Comparison of ENCODE assay signal across 14 cellular contexts in the genomic region with DNA sequence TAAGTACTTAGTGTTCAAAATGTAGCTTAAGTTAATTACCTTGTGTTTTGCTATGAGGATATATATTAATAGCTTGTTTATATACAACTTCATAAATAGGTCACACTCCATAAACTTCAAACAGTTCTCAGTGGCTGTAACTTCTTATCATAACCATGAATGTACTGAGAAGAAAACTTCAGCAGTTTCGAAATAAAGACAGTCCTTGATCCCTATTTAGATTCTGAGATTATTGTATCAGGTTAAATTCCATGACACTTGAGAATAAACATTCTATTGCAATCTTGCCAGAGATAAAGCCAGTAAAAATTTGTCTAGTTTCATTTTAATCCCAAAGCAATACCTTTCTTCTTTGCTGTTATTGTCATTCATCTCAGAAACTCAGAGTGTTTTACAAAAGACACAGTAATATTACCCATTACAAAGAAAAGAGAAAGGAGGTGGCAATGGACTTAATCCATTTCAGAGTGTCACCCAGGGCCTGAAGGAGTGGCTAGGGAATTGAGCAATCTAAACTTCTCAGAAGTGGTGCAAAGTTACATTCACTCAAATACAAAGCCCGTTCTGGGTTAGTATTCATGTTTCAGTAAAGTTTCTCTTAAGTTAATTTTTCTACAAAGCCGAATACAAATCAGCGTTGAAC.
DNase-seq lines count a peak whose midpoint lies in the region; ATAC-seq and TF ChIP-seq lines count a peak whose summit lies in the region.
"Had no signal": no experiment of that assay in that cellular context is flagged by ENCODE, and none has a peak within 500 bp of the region (broad histone marks: within the 10 kb centered on the region; RNA-seq: fewer than 3 reads in every experiment).

No MANE protein-coding gene starts in this region.

- TF ChIP-seq EP300 in SK-N-SH (IDR thresholded peaks at IDR 0.05; ENCODE audit: borderline replicate concordance in 1 of 2, low read depth in 1 of 2, low read length in 1 of 2), result no peak

- POLR2A ChIA-PET in SK-N-SH (lab: Yijun Ruan, JAX), result no interaction called here

- TF ChIP-seq CTCF in heart right ventricle (IDR thresholded peaks at IDR 0.05) (no peak), SK-N-SH (IDR thresholded peaks at IDR 0.05) (no peak), foreskin fibroblast (IDR thresholded peaks at IDR 0.05; ENCODE audit: low read depth, low read length) (no peak)

- no peak overlapping the region for H3K27ac ChIP-seq in right cardiac atrium (ENCODE audit: low read length)
- no peak overlapping the region for H3K27ac ChIP-seq in heart right ventricle
- H3K27ac ChIP-seq in SK-N-SH (ENCODE audit: low read depth in 2 of 2, low read length in 1 of 2), result no peak overlapping the region
- H3K27ac ChIP-seq: RWPE1, uterus had no signal

- no peaks in the 10 kb centered on the region for H3K9me2 ChIP-seq in SK-N-SH

- no peaks in the 10 kb centered on the region for H3K36me3 ChIP-seq in heart right ventricle
- H3K36me3 ChIP-seq in SK-N-SH (replicated peaks in 1 of 2; ENCODE audit: control insufficient read depth in 1 of 2, insufficient read depth in 2 of 2, low read length in 1 of 2), result no peaks in the 10 kb centered on the region
- H3K36me3 ChIP-seq: uterus had no signal

- H3K27me3 ChIP-seq in right cardiac atrium (ENCODE audit: control insufficient read depth, insufficient read depth) (no peaks in the 10 kb centered on the region), heart right ventricle (no peaks in the 10 kb centered on the region), SK-N-SH (ENCODE audit: insufficient read depth) (no peaks in the 10 kb centered on the region)
- H3K27me3 ChIP-seq: uterus had no signal

- peak; percentile 44 to 64 for ATAC-seq in right cardiac atrium
- ATAC-seq in heart right ventricle, result no peak
- no peak for ATAC-seq in GM19324 (IDR thresholded peaks at IDR 0.05; ENCODE audit: low FRiP score, unreplicated experiment)
- no peak for ATAC-seq in GM19455 (IDR thresholded peaks at IDR 0.05; ENCODE audit: unreplicated experiment)
- ATAC-seq: stimulated activated memory B cell treated with anti-CD40 and anti-IgM and Interleukin-4, amounts not matched to agents 10 μg/mL and 1 μg/mL and 100 μg/mL, for 72 hours had no signal

- no peaks in the 10 kb centered on the region for H3K4me1 ChIP-seq in right cardiac atrium (ENCODE audit: control insufficient read depth, insufficient read depth, low read length)
- no peaks in the 10 kb centered on the region for H3K4me1 ChIP-seq in heart right ventricle
- H3K4me1 ChIP-seq in SK-N-SH (ENCODE audit: control insufficient read depth in 1 of 2, insufficient read depth in 2 of 2, low read depth in 1 of 2, low read length in 1 of 2), result peaks cover 0 to 4% of the 10 kb centered on the region in 2 experiments; a peak in 1 of 4 replicates
- H3K4me1 ChIP-seq: uterus had no signal

- intact Hi-C loops in right cardiac atrium (cut with DNase I) (no loop called here), heart right ventricle (cut with DNase I) (no loop called here)

- H4K20me1 ChIP-seq in SK-N-SH (ENCODE audit: insufficient read depth), result no peaks in the 10 kb centered on the region

- no peak for TF ChIP-seq RAD21 in SK-N-SH (IDR thresholded peaks at IDR 0.05; ENCODE audit: low read length)

- DNase-seq in right cardiac atrium, result peak in 1 of 3 donors; percentile 2
- DNase-seq in heart right ventricle, result no peak
- no peak for DNase-seq in SK-N-SH
- peak; percentile 28 to 43 for DNase-seq in foreskin fibroblast
- DNase-seq in SK-N-DZ (ENCODE audit: low spot score), result no peak
- DNase-seq in activated CD4-positive, CD25-positive, alpha-beta regulatory T cell (lab: John Stamatoyannopoulos, UW), result no peak
- DNase-seq: activated naive CD8-positive, alpha-beta T cell treated with anti-CD3 and anti-CD28 coated beads, Interleukin-2, amount 10 ng/mL, durations not matched to agents 7 days and 5 days; NCI-H226; stimulated activated CD4-positive, alpha-beta T cell treated with anti-CD3 and anti-CD28 coated beads, Interleukin-2, amount 100 ng/mL, for 24 hours; uterus had no signal

- H3K4me2 ChIP-seq in SK-N-SH, result no peak overlapping the region

- no peak overlapping the region for H3K4me3 ChIP-seq in right cardiac atrium (ENCODE audit: low read length)
- H3K4me3 ChIP-seq in heart right ventricle, result no peak overlapping the region
- H3K4me3 ChIP-seq in SK-N-SH (ENCODE audit: low read depth in 2 of 2, low read length in 1 of 2), result no peak overlapping the region
- H3K4me3 ChIP-seq in foreskin fibroblast (ENCODE audit: low read depth in 1 of 2, low read length in 2 of 2), result no peak overlapping the region
- H3K4me3 ChIP-seq: uterus had no signal

- 69% methylated on average over 4 of the region's 4 CpGs for WGBS in right cardiac atrium
- 73 to 80% methylated on average over 4 of the region's 4 CpGs for WGBS in heart right ventricle, 2 donors
- WGBS in SK-N-SH (ENCODE audit: low lambda C conversion rate), result 89% methylated on average over 4 of the region's 4 CpGs

- H3K9ac ChIP-seq in SK-N-SH, result no peak overlapping the region

- no peaks in the 10 kb centered on the region for H3F3A ChIP-seq in SK-N-SH (replicated peaks; ENCODE audit: insufficient read depth)

- CTCF ChIA-PET in SK-N-SH (lab: Yijun Ruan, JAX), result no interaction called here

- H3K9me3 ChIP-seq in right cardiac atrium (ENCODE audit: control insufficient read depth, low read length) (no peaks in the 10 kb centered on the region), heart right ventricle (peaks cover 0 to 3% (median 0%) of the 10 kb centered on the region in 11 donors), SK-N-SH (no peaks in the 10 kb centered on the region)
- H3K9me3 ChIP-seq: uterus had no signal

- H2AFZ ChIP-seq in SK-N-SH (ENCODE audit: low read depth), result peak overlapping the region; percentile 0

- no peaks in the 10 kb centered on the region for H3K79me2 ChIP-seq in SK-N-SH (ENCODE audit: insufficient read depth)

TF ChIP-seq in SK-N-SH, 30 proteins besides CTCF, POLR2A, EP300 and RAD21:
- TF ChIP-seq TEAD4 (IDR thresholded peaks at IDR 0.05; ENCODE audit: borderline replicate concordance, insufficient read depth) (no peak), TCF12 (IDR thresholded peaks at IDR 0.05) (no peak), JUND (IDR thresholded peaks at IDR 0.05) (no peak), POLR2AphosphoS5 (IDR thresholded peaks at IDR 0.05; ENCODE audit: low read depth, low read length) (no peak), GATA2 (CRISPR knock-in tag; IDR thresholded peaks at IDR 0.05) (no peak), MXI1 (IDR thresholded peaks at IDR 0.05; ENCODE audit: low read depth, low read length) (no peak), GABPA (IDR thresholded peaks at IDR 0.05; ENCODE audit: low read depth) (no peak), ELF1 (IDR thresholded peaks at IDR 0.05) (no peak), MEF2A (IDR thresholded peaks at IDR 0.05; ENCODE audit: borderline replicate concordance, low read depth) (no peak), FOSL2 (IDR thresholded peaks at IDR 0.05; ENCODE audit: borderline replicate concordance, low read depth) (no peak), SMC3 (IDR thresholded peaks at IDR 0.05; ENCODE audit: low read depth, low read length) (no peak), RFX5 (IDR thresholded peaks at IDR 0.05; ENCODE audit: low read length) (no peak), TAF1 (IDR thresholded peaks at IDR 0.05; ENCODE audit: borderline replicate concordance, low read depth, low read length) (no peak)
- TF ChIP-seq, protein P1, sequence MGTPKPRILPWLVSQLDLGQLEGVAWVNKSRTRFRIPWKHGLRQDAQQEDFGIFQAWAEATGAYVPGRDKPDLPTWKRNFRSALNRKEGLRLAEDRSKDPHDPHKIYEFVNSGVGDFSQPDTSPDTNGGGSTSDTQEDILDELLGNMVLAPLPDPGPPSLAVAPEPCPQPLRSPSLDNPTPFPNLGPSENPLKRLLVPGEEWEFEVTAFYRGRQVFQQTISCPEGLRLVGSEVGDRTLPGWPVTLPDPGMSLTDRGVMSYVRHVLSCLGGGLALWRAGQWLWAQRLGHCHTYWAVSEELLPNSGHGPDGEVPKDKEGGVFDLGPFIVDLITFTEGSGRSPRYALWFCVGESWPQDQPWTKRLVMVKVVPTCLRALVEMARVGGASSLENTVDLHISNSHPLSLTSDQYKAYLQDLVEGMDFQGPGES (IDR thresholded peaks at IDR 0.05; ENCODE audit: low read depth, low read length), result no peak
- TF ChIP-seq, protein P2, sequence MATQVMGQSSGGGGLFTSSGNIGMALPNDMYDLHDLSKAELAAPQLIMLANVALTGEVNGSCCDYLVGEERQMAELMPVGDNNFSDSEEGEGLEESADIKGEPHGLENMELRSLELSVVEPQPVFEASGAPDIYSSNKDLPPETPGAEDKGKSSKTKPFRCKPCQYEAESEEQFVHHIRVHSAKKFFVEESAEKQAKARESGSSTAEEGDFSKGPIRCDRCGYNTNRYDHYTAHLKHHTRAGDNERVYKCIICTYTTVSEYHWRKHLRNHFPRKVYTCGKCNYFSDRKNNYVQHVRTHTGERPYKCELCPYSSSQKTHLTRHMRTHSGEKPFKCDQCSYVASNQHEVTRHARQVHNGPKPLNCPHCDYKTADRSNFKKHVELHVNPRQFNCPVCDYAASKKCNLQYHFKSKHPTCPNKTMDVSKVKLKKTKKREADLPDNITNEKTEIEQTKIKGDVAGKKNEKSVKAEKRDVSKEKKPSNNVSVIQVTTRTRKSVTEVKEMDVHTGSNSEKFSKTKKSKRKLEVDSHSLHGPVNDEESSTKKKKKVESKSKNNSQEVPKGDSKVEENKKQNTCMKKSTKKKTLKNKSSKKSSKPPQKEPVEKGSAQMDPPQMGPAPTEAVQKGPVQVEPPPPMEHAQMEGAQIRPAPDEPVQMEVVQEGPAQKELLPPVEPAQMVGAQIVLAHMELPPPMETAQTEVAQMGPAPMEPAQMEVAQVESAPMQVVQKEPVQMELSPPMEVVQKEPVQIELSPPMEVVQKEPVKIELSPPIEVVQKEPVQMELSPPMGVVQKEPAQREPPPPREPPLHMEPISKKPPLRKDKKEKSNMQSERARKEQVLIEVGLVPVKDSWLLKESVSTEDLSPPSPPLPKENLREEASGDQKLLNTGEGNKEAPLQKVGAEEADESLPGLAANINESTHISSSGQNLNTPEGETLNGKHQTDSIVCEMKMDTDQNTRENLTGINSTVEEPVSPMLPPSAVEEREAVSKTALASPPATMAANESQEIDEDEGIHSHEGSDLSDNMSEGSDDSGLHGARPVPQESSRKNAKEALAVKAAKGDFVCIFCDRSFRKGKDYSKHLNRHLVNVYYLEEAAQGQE (IDR thresholded peaks at IDR 0.05; ENCODE audit: low read depth, low read length), result no peak
- TF ChIP-seq, protein P3, sequence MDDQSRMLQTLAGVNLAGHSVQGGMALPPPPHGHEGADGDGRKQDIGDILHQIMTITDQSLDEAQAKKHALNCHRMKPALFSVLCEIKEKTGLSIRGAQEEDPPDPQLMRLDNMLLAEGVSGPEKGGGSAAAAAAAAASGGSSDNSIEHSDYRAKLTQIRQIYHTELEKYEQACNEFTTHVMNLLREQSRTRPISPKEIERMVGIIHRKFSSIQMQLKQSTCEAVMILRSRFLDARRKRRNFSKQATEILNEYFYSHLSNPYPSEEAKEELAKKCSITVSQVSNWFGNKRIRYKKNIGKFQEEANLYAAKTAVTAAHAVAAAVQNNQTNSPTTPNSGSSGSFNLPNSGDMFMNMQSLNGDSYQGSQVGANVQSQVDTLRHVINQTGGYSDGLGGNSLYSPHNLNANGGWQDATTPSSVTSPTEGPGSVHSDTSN (IDR thresholded peaks at IDR 0.05), result no peak
TF ChIP-seq in SK-N-SH: peak in this region for 0.

Comparison
In these comparisons a context has a peak if more than half of its experiments do, and no peak if none do; other contexts are left out.
1. ATAC-seq: peak in right cardiac atrium (2 of 2); none in heart right ventricle (0 of 8), GM19324 (single experiment) and GM19455 (single experiment).
2. DNase-seq: peak in foreskin fibroblast (2 of 2); none in heart right ventricle (0 of 2), SK-N-SH (single experiment), SK-N-DZ (single experiment) and activated CD4-positive, CD25-positive, alpha-beta regulatory T cell (0 of 4).